ENCODE assay signal across 14 cellular contexts in the genomic region with DNA sequence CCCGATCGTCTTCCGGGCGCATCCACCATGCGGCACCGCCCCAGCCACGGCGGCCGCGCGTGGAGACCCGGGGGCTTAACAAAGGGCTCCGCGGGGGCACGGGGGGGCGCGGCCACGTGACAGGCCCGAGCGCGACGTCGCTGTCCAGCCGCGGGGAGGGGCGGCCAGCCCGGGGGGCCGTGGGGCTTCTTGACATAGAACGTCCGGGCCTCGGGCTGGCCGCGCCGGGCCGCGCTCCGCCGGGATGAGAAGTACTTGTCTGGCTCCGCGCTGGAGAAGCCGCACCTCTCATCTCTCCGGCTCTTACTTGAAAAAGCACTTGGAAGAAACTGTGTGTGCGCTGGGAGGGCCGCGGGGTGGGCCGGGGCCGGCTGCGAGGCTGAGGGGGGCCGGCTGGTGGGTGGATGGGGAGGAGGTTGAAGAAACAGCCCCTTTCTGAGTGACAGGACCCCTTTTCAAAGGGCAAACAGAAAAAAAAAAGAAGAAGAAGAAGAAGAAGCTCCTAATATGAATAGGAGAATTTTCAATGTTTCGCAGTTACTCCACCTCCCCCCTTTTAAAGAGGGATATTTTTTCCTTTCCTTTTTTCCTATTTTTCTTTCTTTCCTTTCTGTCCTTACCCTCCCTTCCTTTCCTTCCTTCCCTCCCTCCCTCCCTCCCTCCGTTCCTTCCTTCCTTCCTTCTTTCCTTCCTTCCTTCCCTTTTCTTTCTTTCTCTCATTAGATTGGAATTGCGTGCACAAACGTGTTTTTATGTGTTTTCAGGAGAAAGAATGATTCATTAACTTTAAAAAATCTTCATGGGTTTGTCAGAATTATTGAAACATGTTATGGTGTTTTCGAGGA. TPM values are rescaled to one million over a fixed set of nuclear protein-coding genes. Genes with fewer than 3 reads are reported as not detected.
A peak's percentile ranks its signal among the peaks of the same experiment; 100 is the strongest.
DNase-seq lines count a peak whose midpoint lies in the region; ATAC-seq and TF ChIP-seq lines count a peak whose summit lies in the region.
"Had no signal": no experiment of that assay in that cellular context is flagged by ENCODE, and none has a peak within 500 bp of the region (broad histone marks: within the 10 kb centered on the region; RNA-seq: fewer than 3 reads in every experiment).

No MANE protein-coding gene starts in this region.

- no peak for DNase-seq in activated CD4-positive, alpha-beta T cell treated with anti-CD3 and anti-CD28 coated beads, Interleukin-2, amount 10 ng/mL, durations not matched to agents 24 days and 14 days
- no peak for DNase-seq in activated CD4-positive, alpha-beta T cell treated with anti-CD3 and anti-CD28 coated beads, Interleukin-2, amount 10 ng/mL, durations not matched to agents 7 days and 5 days
- DNase-seq in brain microvascular endothelial cell, result no peak
- peak in 1 of 2 donors; percentile 84 for DNase-seq in left lung
- no peak for DNase-seq in testis
- no peak for DNase-seq in GM13977 (ENCODE audit: low spot score)
- DNase-seq: activated naive CD4-positive, alpha-beta T cell treated with Interleukin-2 at 50 U/mL for 16 hours; CD8-positive, alpha-beta memory T cell; gastrocnemius medialis; NCI-H2171 had no signal

- H3K27ac ChIP-seq in brain microvascular endothelial cell, result peak overlapping the region; percentile 12
- peak overlapping the region; percentile 53 to 69 for H3K27ac ChIP-seq in left lung
- no peak overlapping the region for H3K27ac ChIP-seq in testis
- H3K27ac ChIP-seq: gastrocnemius medialis had no signal

- H3K4me1 ChIP-seq in left lung, result peaks cover 0 to 4% of the 10 kb centered on the region in 2 donors
- H3K4me1 ChIP-seq in testis, result no peaks in the 10 kb centered on the region

- CTCF ChIA-PET in activated CD4-positive, alpha-beta T cell treated with anti-CD3 and anti-CD28 coated beads, Interleukin-2, amount 10 ng/mL, durations not matched to agents 7 days and 5 days (lab: Charles Lee), result no interaction called here

- peak overlapping the region; percentile 51 for H3K27ac Mint-ChIP-seq in activated CD4-positive, alpha-beta T cell treated with anti-CD3 and anti-CD28 coated beads, Interleukin-2, amount 10 ng/mL, durations not matched to agents 24 days and 14 days
- H3K27ac Mint-ChIP-seq in activated CD4-positive, alpha-beta T cell treated with anti-CD3 and anti-CD28 coated beads, Interleukin-2, amount 10 ng/mL, durations not matched to agents 7 days and 5 days, result no peak overlapping the region

- peaks cover 3% of the 10 kb centered on the region for H3K9me3 Mint-ChIP-seq in activated CD4-positive, alpha-beta T cell treated with anti-CD3 and anti-CD28 coated beads, Interleukin-2, amount 10 ng/mL, durations not matched to agents 24 days and 14 days
- no peaks in the 10 kb centered on the region for H3K9me3 Mint-ChIP-seq in activated CD4-positive, alpha-beta T cell treated with anti-CD3 and anti-CD28 coated beads, Interleukin-2, amount 10 ng/mL, durations not matched to agents 7 days and 5 days

- H3K4me3 Mint-ChIP-seq in activated CD4-positive, alpha-beta T cell treated with anti-CD3 and anti-CD28 coated beads, Interleukin-2, amount 10 ng/mL, durations not matched to agents 24 days and 14 days, result no peak overlapping the region
- H3K4me3 Mint-ChIP-seq in activated CD4-positive, alpha-beta T cell treated with anti-CD3 and anti-CD28 coated beads, Interleukin-2, amount 10 ng/mL, durations not matched to agents 7 days and 5 days, result no peak overlapping the region

- no peaks in the 10 kb centered on the region for H3K36me3 ChIP-seq in brain microvascular endothelial cell (replicated peaks)
- no peaks in the 10 kb centered on the region for H3K36me3 ChIP-seq in left lung
- H3K36me3 ChIP-seq in testis (ENCODE audit: low read depth, missing control alignments), result no peaks in the 10 kb centered on the region
- H3K36me3 ChIP-seq: gastrocnemius medialis had no signal

- in situ Hi-C loops in brain microvascular endothelial cell (cut with HindIII; ENCODE audit: low pct_ligation_motif_present, low sequenced_read_pairs), result no loop called here
- in situ Hi-C loops in GM13977 (cut with MboI; ENCODE audit: low pct_unique_long_range_greater_than_20kb, low sequenced_read_pairs, unreplicated experiment), result loop anchor here (25.0 kb wide), 2 partner anchors 183 to 308 kb away; no protein-coding TSS in a partner anchor

- intact Hi-C loops in activated CD4-positive, alpha-beta T cell treated with anti-CD3 and anti-CD28 coated beads, Interleukin-2, amount 10 ng/mL, durations not matched to agents 24 days and 14 days (cut with micrococcal nuclease), result no loop called here
- intact Hi-C loops in left lung (cut with DNase I), result loop anchor here in 1 of 2 donors (10.0 kb wide), 1 partner anchor 310 kb away; no protein-coding TSS in a partner anchor
- intact Hi-C loops in testis (cut with DNase I; ENCODE audit: low total_unique reads), result no loop called here

- no peaks in the 10 kb centered on the region for H3K9me3 ChIP-seq in left lung
- no peaks in the 10 kb centered on the region for H3K9me3 ChIP-seq in testis
- H3K9me3 ChIP-seq: gastrocnemius medialis had no signal

- TF ChIP-seq CTCF in brain microvascular endothelial cell (IDR thresholded peaks at IDR 0.05; ENCODE audit: low read depth, low read length, missing control alignments) (no peak), left lung (IDR thresholded peaks at IDR 0.05) (no peak), testis (IDR thresholded peaks at IDR 0.05) (no peak), GM13977 (IDR thresholded peaks at IDR 0.05; ENCODE audit: extremely low read depth, insufficient read depth, missing control alignments) (no peak)

- H3K27me3 ChIP-seq in brain microvascular endothelial cell (replicated peaks) (peaks cover 7% of the 10 kb centered on the region), left lung (peaks cover 89 to 100% of the 10 kb centered on the region in 2 donors), testis (no peaks in the 10 kb centered on the region)

- POLR2A ChIA-PET in activated CD4-positive, alpha-beta T cell treated with anti-CD3 and anti-CD28 coated beads, Interleukin-2, amount 10 ng/mL, durations not matched to agents 7 days and 5 days (lab: Charles Lee), result no interaction called here

- peaks cover 7% of the 10 kb centered on the region for H3K4me1 Mint-ChIP-seq in activated CD4-positive, alpha-beta T cell treated with anti-CD3 and anti-CD28 coated beads, Interleukin-2, amount 10 ng/mL, durations not matched to agents 24 days and 14 days
- peaks cover 7% of the 10 kb centered on the region for H3K4me1 Mint-ChIP-seq in activated CD4-positive, alpha-beta T cell treated with anti-CD3 and anti-CD28 coated beads, Interleukin-2, amount 10 ng/mL, durations not matched to agents 7 days and 5 days

- WGBS in testis, 2 donors, result 10 to 13% methylated on average over 16 to 54 of the region's 54 CpGs

- peak; percentile 13 for ATAC-seq in left lung
- no peak for ATAC-seq in GM18520 (IDR thresholded peaks at IDR 0.05; ENCODE audit: unreplicated experiment)
- no peak for ATAC-seq in HG03342 (IDR thresholded peaks at IDR 0.05; ENCODE audit: unreplicated experiment)
- ATAC-seq: gastrocnemius medialis, HCT116 had no signal

- peaks cover 5% of the 10 kb centered on the region for H3K36me3 Mint-ChIP-seq in activated CD4-positive, alpha-beta T cell treated with anti-CD3 and anti-CD28 coated beads, Interleukin-2, amount 10 ng/mL, durations not matched to agents 24 days and 14 days (ENCODE audit: low read depth)
- peaks cover 1% of the 10 kb centered on the region for H3K36me3 Mint-ChIP-seq in activated CD4-positive, alpha-beta T cell treated with anti-CD3 and anti-CD28 coated beads, Interleukin-2, amount 10 ng/mL, durations not matched to agents 7 days and 5 days (ENCODE audit: low read depth)
- H3K36me3 Mint-ChIP-seq: CD8-positive, alpha-beta memory T cell had no signal

- H3K27me3 Mint-ChIP-seq in activated CD4-positive, alpha-beta T cell treated with anti-CD3 and anti-CD28 coated beads, Interleukin-2, amount 10 ng/mL, durations not matched to agents 24 days and 14 days, result peaks cover 60% of the 10 kb centered on the region
- H3K27me3 Mint-ChIP-seq in activated CD4-positive, alpha-beta T cell treated with anti-CD3 and anti-CD28 coated beads, Interleukin-2, amount 10 ng/mL, durations not matched to agents 7 days and 5 days, result peaks cover 57% of the 10 kb centered on the region

- no peak for TF ChIP-seq POLR2A in testis (IDR thresholded peaks at IDR 0.05)

- H3K4me3 ChIP-seq in brain microvascular endothelial cell (ENCODE audit: low read depth, low read length) (peak overlapping the region; percentile 53), left lung (peak overlapping the region; percentile 3 to 9), testis (peak overlapping the region; percentile 16 to 31)

RNA-seq across cellular contexts. Expression of gene NR2F1, which starts 21.3 kb away (rescaled TPM):
- not detected in 2 replicates for total RNA-seq in activated CD4-positive, alpha-beta T cell treated with anti-CD3 and anti-CD28 coated beads, Interleukin-2, amount 10 ng/mL, durations not matched to agents 24 days and 14 days
- total RNA-seq in activated CD4-positive, alpha-beta T cell treated with anti-CD3 and anti-CD28 coated beads, Interleukin-2, amount 10 ng/mL, durations not matched to agents 7 days and 5 days, result not detected
- 10 to 100 TPM; 50.7 to 69.1 TPM for total RNA-seq in left lung
- 10 to 100 TPM; 16.0 to 22.7 TPM for total RNA-seq in testis
- 16.9 TPM for polyA plus RNA-seq in testis (ENCODE audit: insufficient read depth, low read depth, low replicate concordance)
- total RNA-seq: CD8-positive, alpha-beta memory T cell; T-helper 2 cell treated with Interferon-gamma antibody and Interleukin-4, amounts not matched to agents 100 ng/mL and 5 ng/mL, for 36 hours had no signal
- polyA plus RNA-seq: CD8-positive, alpha-beta memory T cell had no signal

RNA-seq across cellular contexts. Expression of gene NR2F1-AS1, which starts 23.3 kb away (rescaled TPM):
- not detected in 2 replicates for total RNA-seq in activated CD4-positive, alpha-beta T cell treated with anti-CD3 and anti-CD28 coated beads, Interleukin-2, amount 10 ng/mL, durations not matched to agents 24 days and 14 days
- total RNA-seq in activated CD4-positive, alpha-beta T cell treated with anti-CD3 and anti-CD28 coated beads, Interleukin-2, amount 10 ng/mL, durations not matched to agents 7 days and 5 days, result not detected
- 10 to 100 TPM; 10.5 to 18.3 TPM for total RNA-seq in left lung
- 10 to 100 TPM; 15.6 to 20.6 TPM for total RNA-seq in testis
- polyA plus RNA-seq in testis (ENCODE audit: insufficient read depth, low read depth, low replicate concordance), result 24.8 TPM
- total RNA-seq: CD8-positive, alpha-beta memory T cell; T-helper 2 cell treated with Interferon-gamma antibody and Interleukin-4, amounts not matched to agents 100 ng/mL and 5 ng/mL, for 36 hours had no signal
- polyA plus RNA-seq: CD8-positive, alpha-beta memory T cell had no signal

Comparison
In these comparisons a context has a peak if more than half of its experiments do, and no peak if none do; other contexts are left out.
1. H3K27ac ChIP-seq: peak in brain microvascular endothelial cell (single experiment) and left lung (2 of 2); none in testis (0 of 2).
2. RNA of gene NR2F1, which starts 21.3 kb away (total RNA-seq): 50.7 to 69.1 TPM in left lung and 16.0 to 22.7 TPM in testis; not detected in activated CD4-positive, alpha-beta T cell treated with anti-CD3 and anti-CD28 coated beads, Interleukin-2, amount 10 ng/mL, durations not matched to agents 24 days and 14 days and not detected in activated CD4-positive, alpha-beta T cell treated with anti-CD3 and anti-CD28 coated beads, Interleukin-2, amount 10 ng/mL, durations not matched to agents 7 days and 5 days; every median in the first group is over 10 times any median in the second.
3. RNA of gene NR2F1-AS1, which starts 23.3 kb away (total RNA-seq): 15.6 to 20.6 TPM in testis and 10.5 to 18.3 TPM in left lung; not detected in activated CD4-positive, alpha-beta T cell treated with anti-CD3 and anti-CD28 coated beads, Interleukin-2, amount 10 ng/mL, durations not matched to agents 24 days and 14 days and not detected in activated CD4-positive, alpha-beta T cell treated with anti-CD3 and anti-CD28 coated beads, Interleukin-2, amount 10 ng/mL, durations not matched to agents 7 days and 5 days; every median in the first group is over 10 times any median in the second.
4. Peak in every context shown above with its lines, with median percentiles within 50 percentile points of each other: H3K4me3 ChIP-seq.